8 cellular contexts compared by ENCODE assay signal in the genomic region with DNA sequence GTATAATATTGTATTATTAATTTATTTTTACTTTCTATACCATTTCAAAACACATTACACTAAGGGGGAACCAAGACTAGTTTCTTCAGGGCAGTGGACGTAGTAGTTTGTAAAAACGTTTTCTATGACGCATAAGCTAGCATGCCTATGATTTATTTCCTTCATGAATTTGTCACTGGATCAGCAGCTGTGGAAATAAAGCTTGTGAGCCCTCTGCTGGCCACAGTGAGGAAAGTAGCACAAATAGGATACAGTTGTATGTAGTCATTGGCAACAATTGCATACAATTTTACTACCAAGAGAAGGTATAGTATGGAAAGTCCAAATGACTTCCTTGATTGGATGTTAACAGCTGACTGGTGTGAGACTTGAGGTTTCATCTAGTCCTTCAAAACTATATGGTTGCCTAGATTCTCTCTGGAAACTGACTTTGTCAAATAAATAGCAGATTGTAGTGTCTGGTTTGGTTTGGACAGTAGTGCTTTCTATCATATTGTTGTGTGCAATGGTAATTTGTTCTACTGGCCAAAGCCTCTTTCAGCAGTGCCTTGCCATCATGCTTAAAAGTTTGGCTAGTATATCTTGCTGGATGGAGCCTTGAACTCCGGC. TPM values are rescaled to one million over a fixed set of nuclear protein-coding genes. Genes with fewer than 3 reads are reported as not detected.
DNase-seq lines count a peak whose midpoint lies in the region; ATAC-seq and TF ChIP-seq lines count a peak whose summit lies in the region.

No MANE protein-coding gene starts in this region.

- H3K4me3 Mint-ChIP-seq in CD8-positive, alpha-beta T cell = no peak overlapping the region
- no peak overlapping the region for H3K4me3 Mint-ChIP-seq in activated CD4-positive, alpha-beta T cell treated with anti-CD3 and anti-CD28 coated beads, Interleukin-2, amount 10 ng/mL, durations not matched to agents 24 days and 14 days

- H3K27ac ChIP-seq in CD8-positive, alpha-beta T cell (ENCODE audit: low read depth, low read length) = no peak overlapping the region
- H3K27ac ChIP-seq in dorsolateral prefrontal cortex = no peak overlapping the region

- H3K4me1 ChIP-seq in CD8-positive, alpha-beta T cell (ENCODE audit: insufficient read depth, low read length) = no peaks in the 10 kb centered on the region

- peaks cover 63% of the 10 kb centered on the region for H3K36me3 Mint-ChIP-seq in CD8-positive, alpha-beta T cell
- H3K36me3 Mint-ChIP-seq in activated CD4-positive, alpha-beta T cell treated with anti-CD3 and anti-CD28 coated beads, Interleukin-2, amount 10 ng/mL, durations not matched to agents 24 days and 14 days (ENCODE audit: low read depth) = peaks cover 18% of the 10 kb centered on the region

- DNase-seq in CD8-positive, alpha-beta T cell = peak; percentile 7 to 57 (median 33)
- DNase-seq in NCI-H510A treated with DMSO at 0.1 percent for 48 hours (lab: John Stamatoyannopoulos, UW) (peak; percentile 63), dorsolateral prefrontal cortex (peak in 9 of 10 donors; percentile 50 to 77 (median 62)), lung microvascular endothelial cell (ENCODE audit: low read depth in 2 of 2) (peak; percentile 92 to 93), NCI-H128 (lab: John Stamatoyannopoulos, UW; ENCODE audit: unreplicated experiment) (no peak)
- DNase-seq in activated CD4-positive, alpha-beta T cell treated with anti-CD3 and anti-CD28 coated beads, Interleukin-2, amount 10 ng/mL, durations not matched to agents 24 days and 14 days = peak; percentile 87
- peak; percentile 30 for DNase-seq in stimulated activated CD8-positive, alpha-beta memory T cell treated with anti-CD3 and anti-CD28 coated beads, Interleukin-4, amount 100 ng/mL, for 24 hours (ENCODE audit: low read depth)

- CTCF ChIA-PET in CD8-positive, alpha-beta T cell (lab: Charles Lee) = interaction anchor here (0.8 to 3.4 kb wide), 12 partner anchors 9 to 597 kb away, joined by 3 to 43 read pairs (median 4); no protein-coding TSS in a partner anchor

- no peaks in the 10 kb centered on the region for H3K4me1 Mint-ChIP-seq in CD8-positive, alpha-beta T cell (ENCODE audit: low read depth)
- H3K4me1 Mint-ChIP-seq in activated CD4-positive, alpha-beta T cell treated with anti-CD3 and anti-CD28 coated beads, Interleukin-2, amount 10 ng/mL, durations not matched to agents 24 days and 14 days = no peaks in the 10 kb centered on the region

- no peaks in the 10 kb centered on the region for H3K27me3 Mint-ChIP-seq in CD8-positive, alpha-beta T cell (ENCODE audit: low read depth)
- H3K27me3 Mint-ChIP-seq in activated CD4-positive, alpha-beta T cell treated with anti-CD3 and anti-CD28 coated beads, Interleukin-2, amount 10 ng/mL, durations not matched to agents 24 days and 14 days = no peaks in the 10 kb centered on the region

- no peak overlapping the region for H3K27ac Mint-ChIP-seq in CD8-positive, alpha-beta T cell
- H3K27ac Mint-ChIP-seq in activated CD4-positive, alpha-beta T cell treated with anti-CD3 and anti-CD28 coated beads, Interleukin-2, amount 10 ng/mL, durations not matched to agents 24 days and 14 days = no peak overlapping the region

- H3K4me3 ChIP-seq in CD8-positive, alpha-beta T cell (ENCODE audit: low read depth, low read length) = no peak overlapping the region
- no peak overlapping the region for H3K4me3 ChIP-seq in dorsolateral prefrontal cortex

- H3K36me3 ChIP-seq in CD8-positive, alpha-beta T cell (ENCODE audit: insufficient read depth, low read length) = peaks cover 6% of the 10 kb centered on the region

- POLR2A ChIA-PET in CD8-positive, alpha-beta T cell (lab: Charles Lee) = interaction anchor here (0.6 to 1.0 kb wide), 2 partner anchors 8 to 46 kb away, joined by 3 read pairs; no protein-coding TSS in a partner anchor

- H3K9me3 Mint-ChIP-seq in CD8-positive, alpha-beta T cell = no peaks in the 10 kb centered on the region
- no peaks in the 10 kb centered on the region for H3K9me3 Mint-ChIP-seq in activated CD4-positive, alpha-beta T cell treated with anti-CD3 and anti-CD28 coated beads, Interleukin-2, amount 10 ng/mL, durations not matched to agents 24 days and 14 days

- TF ChIP-seq CTCF in CD8-positive, alpha-beta T cell (IDR thresholded peaks at IDR 0.05) = peak; percentile 72
- peak; percentile 64 to 91 (median 78) for TF ChIP-seq CTCF in dorsolateral prefrontal cortex (IDR thresholded peaks at IDR 0.05 in 54 of 56, conservative IDR thresholded peaks at IDR 0.05 in 2 of 56; ENCODE audit: low read depth in 1 of 56, partially characterized antibody in 56 of 56)

- intact Hi-C loops in CD8-positive, alpha-beta T cell (cut with DNase I, micrococcal nuclease) = loop anchor here (1.0 to 5.0 kb wide), 3 partner anchors 218 to 598 kb away; no protein-coding TSS in a partner anchor
- intact Hi-C loops in activated CD4-positive, alpha-beta T cell treated with anti-CD3 and anti-CD28 coated beads, Interleukin-2, amount 10 ng/mL, durations not matched to agents 24 days and 14 days (cut with micrococcal nuclease) = loop anchor here (1.0 to 5.0 kb wide), 3 partner anchors 63 to 333 kb away; a partner anchor contains a TSS
- intact Hi-C loops in dorsolateral prefrontal cortex (cut with DNase I) = loop anchor here in 1 of 2 donors (1.0 to 5.0 kb wide), 2 partner anchors 63 to 217 kb away; a partner anchor contains a TSS

- peak; percentile 73 for ATAC-seq in CD8-positive, alpha-beta T cell
- ATAC-seq in HG02973 (IDR thresholded peaks at IDR 0.05; ENCODE audit: unreplicated experiment) = peak; percentile 60

- H3K9me3 ChIP-seq in CD8-positive, alpha-beta T cell (ENCODE audit: low read length) = no peaks in the 10 kb centered on the region

- no peaks in the 10 kb centered on the region for H3K27me3 ChIP-seq in CD8-positive, alpha-beta T cell (ENCODE audit: insufficient read depth, low read length)
- H3K27me3 ChIP-seq in dorsolateral prefrontal cortex = no peaks in the 10 kb centered on the region

RNA-seq across cellular contexts. Expression of a gene that starts 24.3 kb away (rescaled TPM):
- under 1 TPM; 0.28 to 0.46 TPM for total RNA-seq in CD8-positive, alpha-beta T cell
- 0.12 TPM in 1 of 2 replicates, not detected in the other for total RNA-seq in activated CD4-positive, alpha-beta T cell treated with anti-CD3 and anti-CD28 coated beads, Interleukin-2, amount 10 ng/mL, durations not matched to agents 24 days and 14 days
- total RNA-seq in dorsolateral prefrontal cortex (1 to 10 TPM in 118 of 120 experiments, under 1 TPM in 2; 0.76 to 6.0 (median 2.6) TPM), lung microvascular endothelial cell (under 0.01 TPM in 1 of 2 replicates, not detected in the other)
